10 cellular contexts compared by ENCODE assay signal in the genomic region with DNA sequence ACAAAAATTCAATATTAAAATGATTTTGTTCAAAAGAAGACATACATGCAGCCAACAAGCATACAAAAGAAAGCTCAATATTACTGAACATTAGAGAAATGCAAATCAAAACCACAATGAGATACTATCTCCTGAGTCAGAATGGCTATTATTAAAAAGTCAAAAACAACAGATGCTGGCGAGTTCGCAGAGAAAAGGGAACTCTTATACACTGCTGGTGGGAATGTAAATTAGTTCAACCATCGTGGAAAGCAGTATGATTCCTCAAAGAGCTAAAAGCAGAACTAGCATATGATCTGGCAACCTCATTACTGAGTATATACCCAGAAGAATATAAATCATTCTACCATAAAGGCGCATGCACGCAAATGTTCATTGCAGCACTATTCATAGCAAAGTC.
DNase-seq lines count a peak whose midpoint lies in the region; ATAC-seq and FAIRE-seq lines count a peak whose summit lies in the region.
"Had no signal": no experiment of that assay in that cellular context is flagged by ENCODE, and none has a peak within 500 bp of the region (broad histone marks: within the 10 kb centered on the region; RNA-seq: fewer than 3 reads in every experiment).

No MANE protein-coding gene starts in this region.

- peak; percentile 70 for ATAC-seq in GM19452 (IDR thresholded peaks at IDR 0.05; ENCODE audit: unreplicated experiment)
- peak; percentile 79 for ATAC-seq in HG02981 (IDR thresholded peaks at IDR 0.05; ENCODE audit: unreplicated experiment)
- ATAC-seq: right lobe of liver had no signal

- DNase-seq in EL = peak; percentile 26
- DNase-seq in NAMALWA (ENCODE audit: low spot score) = peak; percentile 81
- DNase-seq in NCI-H774 (lab: John Stamatoyannopoulos, UW) = no peak
- DNase-seq in OCI-M1 (lab: John Stamatoyannopoulos, UW) = no peak
- DNase-seq in cortex of kidney (lab: John Stamatoyannopoulos, UW) = no peak
- no peak for DNase-seq in urothelium cell line (ENCODE audit: low spot score)
- DNase-seq: mesenchymal stem cell, right lobe of liver had no signal

- no peak for FAIRE-seq in urothelium cell line (lab: Jason Lieb, UNC)

Comparison
In these comparisons a context has a peak if more than half of its experiments do, and no peak if none do; other contexts are left out.
1. DNase-seq: peak in EL (single experiment) and NAMALWA (single experiment); none in NCI-H774 (single experiment), OCI-M1 (single experiment), cortex of kidney (single experiment) and urothelium cell line (single experiment).